1 cellular context compared by ENCODE assay signal in genomic region chr21:46443910-46444309, GRCh38.
TF ChIP-seq lines count a peak whose summit lies in the region.

No MANE protein-coding gene starts in this region.

TF ChIP-seq in GM23338, 12 proteins besides CTCF, POLR2A, EP300 and RAD21 (continued from another document):
- no peak for TF ChIP-seq ZNF462 (CRISPR knock-in tag; IDR thresholded peaks at IDR 0.05)
